2 cellular contexts compared by ENCODE assay signal in genomic region chr4:156628858-156629257, GRCh38.
TF ChIP-seq lines count a peak whose summit lies in the region.

No MANE protein-coding gene starts in this region.

TF ChIP-seq in HepG2, 621 proteins besides CTCF, POLR2A, EP300 and RAD21 (continued from another document):
- no peak for TF ChIP-seq POLR2G (IDR thresholded peaks at IDR 0.05; ENCODE audit: low read depth, low read length)

TF ChIP-seq in SK-N-SH, 30 proteins besides CTCF, POLR2A, EP300 and RAD21 (continued from another document):
- TF ChIP-seq FOXJ3 (CRISPR knock-in tag; IDR thresholded peaks at IDR 0.05) (no peak), TAF1 (IDR thresholded peaks at IDR 0.05; ENCODE audit: borderline replicate concordance, low read depth, low read length) (no peak), REST (IDR thresholded peaks at IDR 0.05; ENCODE audit: low read depth, low read length) (no peak), GATA2 (CRISPR knock-in tag; IDR thresholded peaks at IDR 0.05) (no peak)
